20 cellular contexts compared by ENCODE assay signal in the genomic region with DNA sequence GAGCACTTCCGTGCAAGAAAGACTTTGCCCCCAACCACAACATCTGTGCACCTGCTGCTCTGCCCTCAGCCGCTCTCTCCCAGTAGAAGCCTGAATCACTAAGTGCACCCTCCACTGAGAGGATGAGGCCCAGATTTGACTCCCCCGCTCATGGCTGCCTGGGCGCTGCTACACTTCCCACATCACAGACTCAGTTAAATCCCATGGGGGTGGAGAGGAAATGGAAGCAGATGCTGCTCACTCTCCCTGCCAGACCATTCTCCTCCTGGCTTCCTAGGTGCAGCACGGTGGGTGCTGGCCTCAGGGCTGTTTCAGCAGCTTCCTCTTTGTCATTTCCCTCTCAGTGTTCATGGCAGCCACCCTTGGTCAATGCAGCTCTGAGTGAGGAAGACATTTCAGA. TPM values are rescaled to one million over a fixed set of nuclear protein-coding genes. Genes with fewer than 3 reads are reported as not detected.
DNase-seq lines count a peak whose midpoint lies in the region; ATAC-seq and TF ChIP-seq lines count a peak whose summit lies in the region.
"Had no signal": no experiment of that assay in that cellular context is flagged by ENCODE, and none has a peak within 500 bp of the region (broad histone marks: within the 10 kb centered on the region; RNA-seq: fewer than 3 reads in every experiment).

No MANE protein-coding gene starts in this region.

- no peak for ATAC-seq in left lobe of liver
- ATAC-seq: HepG2, right cardiac atrium had no signal

- TF ChIP-seq CTCF in GM12865 (IDR thresholded peaks at IDR 0.05; ENCODE audit: insufficient read depth, low read depth, low read length, missing control alignments) = no peak

- DNase-seq in Ammon's horn (ENCODE audit: low spot score) (peak; percentile 70), GM12865 (ENCODE audit: low read depth) (peak; percentile 4), NCI-H82 (lab: John Stamatoyannopoulos, UW) (peak; percentile 82), middle frontal gyrus (ENCODE audit: extremely low spot score, low spot score) (peak; percentile 42), left lobe of liver (ENCODE audit: low spot score) (no peak), NCI-H1930 (lab: John Stamatoyannopoulos, UW) (no peak), SHP77 (lab: John Stamatoyannopoulos, UW) (no peak), DMS79 treated with DMSO at 0.1 percent for 48 hours (lab: John Stamatoyannopoulos, UW) (no peak)
- DNase-seq: activated B cell treated with CpG ODN at 0.5 μM for 24 hours; activated CD8-positive, alpha-beta memory T cell treated with anti-CD3 and anti-CD28 coated beads, Interleukin-2, amount 50 U/mL, for 4 hours; brain microvascular endothelial cell; immature natural killer cell; NCI-H2081 treated with DMSO at 0.1 percent for 48 hours; NK-92 treated with Interleukin-12 subunit alpha and Interleukin-12 subunit beta, amount 100 ng/mL, for 24 hours; right cardiac atrium had no signal

- H3K4me3 ChIP-seq in GM12865 (ENCODE audit: low read depth, low read length) = no peak overlapping the region
- H3K4me3 ChIP-seq: suprapubic skin had no signal

RNA-seq across cellular contexts. Expression of gene CST5, which starts 4.8 kb away (rescaled TPM):
- total RNA-seq in left lobe of liver = not detected
- total RNA-seq: activated B cell treated with CpG ODN at 0.5 μM for 24 hours; epithelial cell of proximal tubule; HepG2; neural crest cell; right cardiac atrium; suprapubic skin; T-helper 1 cell treated with Interleukin-12 subunit alpha and Interleukin-12 subunit beta and Interleukin-4 antibody, amounts not matched to agents 30 ng/mL and 1 ng/mL, for 36 hours had no signal

RNA-seq across cellular contexts. Expression of gene CST2, which starts 48.2 kb away (rescaled TPM):
- total RNA-seq in left lobe of liver = not detected
- total RNA-seq: activated B cell treated with CpG ODN at 0.5 μM for 24 hours; epithelial cell of proximal tubule; HepG2; neural crest cell; right cardiac atrium; T-helper 1 cell treated with Interleukin-12 subunit alpha and Interleukin-12 subunit beta and Interleukin-4 antibody, amounts not matched to agents 30 ng/mL and 1 ng/mL, for 36 hours had no signal

Comparison
In these comparisons a context has a peak if more than half of its experiments do, and no peak if none do; other contexts are left out.
1. DNase-seq: peak in Ammon's horn (single experiment), GM12865 (single experiment), NCI-H82 (single experiment) and middle frontal gyrus (single experiment); none in left lobe of liver (single experiment), NCI-H1930 (0 of 2), SHP77 (0 of 2) and DMS79 treated with DMSO at 0.1 percent for 48 hours (single experiment).